ENCODE assay signal across 26 cellular contexts in the genomic region with DNA sequence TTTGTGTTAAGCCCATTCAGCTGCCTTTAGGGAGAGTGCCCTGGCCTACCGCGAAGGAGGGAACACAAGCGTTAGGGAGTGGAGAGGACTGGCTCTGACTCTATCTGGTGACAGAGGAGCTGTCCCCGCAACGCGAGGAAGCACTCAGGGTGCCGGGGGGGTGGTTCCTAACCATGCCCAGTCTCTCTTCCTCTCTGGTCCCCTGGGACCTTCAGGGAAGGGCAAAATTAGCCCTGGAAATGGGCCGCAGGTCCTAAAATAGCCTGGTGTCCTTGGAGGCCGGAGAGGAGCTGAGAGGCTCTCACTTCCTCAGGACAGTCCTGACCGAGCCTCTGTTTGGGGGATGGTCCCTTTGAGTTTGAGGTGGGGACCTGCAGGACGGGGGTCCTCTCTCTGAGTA. TPM values are rescaled to one million over a fixed set of nuclear protein-coding genes. Genes with fewer than 3 reads are reported as not detected.
DNase-seq lines count a peak whose midpoint lies in the region; ATAC-seq and TF ChIP-seq lines count a peak whose summit lies in the region.
"Had no signal": no experiment of that assay in that cellular context is flagged by ENCODE, and none has a peak within 500 bp of the region (broad histone marks: within the 10 kb centered on the region; RNA-seq: fewer than 3 reads in every experiment).

No MANE protein-coding gene starts in this region.

- intact Hi-C loops in body of pancreas (cut with DNase I), result no loop called here

- 63 to 81% methylated on average over 6 to 11 of the region's 11 CpGs for WGBS in body of pancreas, 2 donors

- H3K27me3 ChIP-seq in H7 (ENCODE audit: control insufficient read depth, insufficient read depth, low read length) (peaks cover under 1% of the 10 kb centered on the region; the same call in 1 of the 2 replicates), body of pancreas (no peaks in the 10 kb centered on the region), right atrium auricular region (no peaks in the 10 kb centered on the region), thoracic aorta (replicated peaks; ENCODE audit: insufficient read depth) (no peaks in the 10 kb centered on the region)
- H3K27me3 ChIP-seq: Peyer's patch, SJSA1, thyroid gland had no signal

- peak; percentile 40 for ATAC-seq in body of pancreas
- ATAC-seq in thoracic aorta (ENCODE audit: insufficient number of reproducible peaks, low FRiP score, low read depth), result peak; percentile 48
- ATAC-seq: activated CD4-positive, alpha-beta T cell treated with anti-CD3 and anti-CD28 coated beads for 36 hours; activated CD8-positive, alpha-beta T cell treated with anti-CD3 and anti-CD28 coated beads, Interleukin-2, amount 10 ng/mL, durations not matched to agents 7 days and 5 days; left lobe of liver had no signal

- H3K4me1 ChIP-seq in body of pancreas (peaks cover under 1% of the 10 kb centered on the region), right atrium auricular region (peaks cover 0 to 12% of the 10 kb centered on the region in 2 donors), thoracic aorta (ENCODE audit: control insufficient read depth in 1 of 2, low read depth in 2 of 2) (peaks cover 5 to 21% of the 10 kb centered on the region in 2 donors)
- H3K4me1 ChIP-seq: Caco-2, SJSA1, thyroid gland had no signal

- TF ChIP-seq CTCF in body of pancreas (IDR thresholded peaks at IDR 0.05) (no peak), right atrium auricular region (IDR thresholded peaks at IDR 0.05) (no peak), thoracic aorta (IDR thresholded peaks at IDR 0.05) (no peak)

- H3K27ac ChIP-seq in body of pancreas (no peak overlapping the region), right atrium auricular region (peak overlapping the region; percentile 4 to 74), thoracic aorta (peak overlapping the region; percentile 25 to 68)
- H3K27ac ChIP-seq: HL-60, Peyer's patch, SJSA1, thyroid gland had no signal

- H3K9me3 ChIP-seq in body of pancreas, result no peaks in the 10 kb centered on the region
- no peaks in the 10 kb centered on the region for H3K9me3 ChIP-seq in right atrium auricular region
- H3K9me3 ChIP-seq in thoracic aorta, result no peaks in the 10 kb centered on the region
- H3K9me3 ChIP-seq: Caco-2, esophagus squamous epithelium, Peyer's patch, SJSA1, thyroid gland had no signal

- H3K4me3 ChIP-seq in H7 (ENCODE audit: insufficient read depth, low read depth, low read length) (no peak overlapping the region), body of pancreas (no peak overlapping the region), right atrium auricular region (no peak overlapping the region), thoracic aorta (peak overlapping the region; percentile 39)
- H3K4me3 ChIP-seq: esophagus squamous epithelium, Peyer's patch, SJSA1, thyroid gland had no signal

- peak; percentile 56 for DNase-seq in H7
- no peak for DNase-seq in body of pancreas
- DNase-seq in right atrium auricular region (ENCODE audit: low spot score), result no peak
- DNase-seq in thoracic aorta (ENCODE audit: low spot score), result no peak
- DNase-seq in NCI-H2171 treated with DMSO at 0.1 percent for 48 hours (lab: John Stamatoyannopoulos, UW), result no peak
- no peak for DNase-seq in DMS153 (lab: John Stamatoyannopoulos, UW)
- no peak for DNase-seq in GM19238 (ENCODE audit: insufficient read length, low spot score)
- DNase-seq: activated CD4-positive, alpha-beta T cell treated with anti-CD3 and anti-CD28 coated beads for 36 hours; activated CD8-positive, alpha-beta T cell treated with anti-CD3 and anti-CD28 coated beads, Interleukin-2, amount 10 ng/mL, durations not matched to agents 7 days and 5 days; activated effector memory CD4-positive, alpha-beta T cell treated with Interleukin-2 at 50 U/mL for 16 hours; activated naive CD8-positive, alpha-beta T cell treated with anti-CD3 and anti-CD28 coated beads for 36 hours; activated T-cell treated with anti-CD3 and anti-CD28 coated beads for 4 hours; Caco-2; central memory CD4-positive, alpha-beta T cell; DMS79; esophagus squamous epithelium; foreskin melanocyte; Kasumi-1; NCI-H1092; NCI-H1694 treated with DMSO at 0.1 percent for 48 hours; NCI-H526; Peyer's patch; thyroid gland had no signal

- TF ChIP-seq POLR2A in body of pancreas (IDR thresholded peaks at IDR 0.05), result no peak

- H3K36me3 ChIP-seq in H7 (replicated peaks; ENCODE audit: control insufficient read depth, insufficient read depth, low read length), result no peaks in the 10 kb centered on the region
- no peaks in the 10 kb centered on the region for H3K36me3 ChIP-seq in body of pancreas (replicated peaks in 1 of 2; ENCODE audit: insufficient read depth in 1 of 2, low read depth in 2 of 2)
- H3K36me3 ChIP-seq in right atrium auricular region, result peaks cover 5% of the 10 kb centered on the region
- H3K36me3 ChIP-seq in thoracic aorta, result no peaks in the 10 kb centered on the region
- H3K36me3 ChIP-seq: Peyer's patch, thyroid gland had no signal

RNA-seq across cellular contexts. Expression of gene SLC45A1, which starts 5.8 kb away (rescaled TPM):
- total RNA-seq in H7 (2014; rRNA removed; shearing (Covaris generic)), result 0.90 and 1.0 TPM in 2 replicates
- total RNA-seq in body of pancreas (1 to 10 TPM in 1 of 2 donors, not detected in 1; 1.6 TPM), right atrium auricular region (1 to 10 TPM; 1.0 to 3.0 TPM), thoracic aorta (1 to 10 TPM; 4.4 to 6.0 TPM)

Comparison
In these comparisons a context has a peak if more than half of its experiments do, and no peak if none do; other contexts are left out.
1. H3K27ac ChIP-seq: peak in right atrium auricular region (2 of 2) and thoracic aorta (2 of 2); none in body of pancreas (0 of 4).